1 cellular context compared by ENCODE assay signal in genomic region chr5:67283988-67284457, GRCh38.
TF ChIP-seq lines count a peak whose summit lies in the region.

No MANE protein-coding gene starts in this region.

TF ChIP-seq in neural cell, 6 proteins besides CTCF, POLR2A, EP300 and RAD21 (continued from another document):
- TF ChIP-seq REST (IDR thresholded peaks at IDR 0.05; ENCODE audit: borderline replicate concordance) (peak; percentile 48), POLR2AphosphoS5 (IDR thresholded peaks at IDR 0.05) (peak; percentile 94), SMC3 (conservative IDR thresholded peaks at IDR 0.05; ENCODE audit: poor library complexity) (no peak), TAF1 (IDR thresholded peaks at IDR 0.05; ENCODE audit: low read depth) (no peak), EZH2 (IDR thresholded peaks at IDR 0.05; ENCODE audit: borderline replicate concordance, insufficient read depth, low read length, poor library complexity, severe bottlenecking) (no peak)
